29 cellular contexts compared by ENCODE assay signal in the genomic region with DNA sequence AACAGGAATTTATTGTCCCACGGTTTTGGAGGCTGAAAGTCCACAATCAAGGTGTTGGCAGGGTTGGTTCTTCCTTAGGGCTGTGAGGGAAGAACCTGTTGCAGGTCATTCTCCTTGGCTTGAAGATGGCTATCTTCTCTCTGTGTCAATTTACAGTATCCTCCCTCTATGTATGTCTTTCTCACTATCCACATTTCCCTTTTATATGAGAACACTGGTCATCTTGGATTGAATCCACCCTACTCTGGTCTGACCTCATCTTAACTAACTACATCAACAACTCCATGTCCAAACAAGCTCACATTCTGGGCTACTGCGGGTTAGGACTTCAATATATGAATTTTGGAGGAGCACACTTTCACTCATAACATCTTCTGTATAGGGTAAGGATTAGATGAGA.
"Had no signal": no experiment of that assay in that cellular context is flagged by ENCODE, and none has a peak within 500 bp of the region (broad histone marks: within the 10 kb centered on the region; RNA-seq: fewer than 3 reads in every experiment).

No MANE protein-coding gene starts in this region.

- H2AFZ ChIP-seq: parathyroid adenoma had no signal

- H3K27me3 ChIP-seq: stomach, uterus had no signal

- H3K4me3 ChIP-seq: psoas muscle, smooth muscle cell, stomach, uterus had no signal

- H3K4me2 ChIP-seq: smooth muscle cell had no signal

- H3K9ac ChIP-seq: parathyroid adenoma had no signal

- DNase-seq: activated CD4-positive, alpha-beta T cell treated with anti-CD3 and anti-CD28 coated beads for 1 hour; activated CD4-positive, alpha-beta T cell treated with anti-CD3 and anti-CD28 coated beads, Interleukin-2, amount 50 U/mL, for 1 hour; activated CD8-positive, alpha-beta T cell treated with anti-CD3 and anti-CD28 coated beads for 36 hours; activated naive CD8-positive, alpha-beta T cell treated with anti-CD3 and anti-CD28 coated beads, Interleukin-2, amount 50 U/mL, for 24 hours; activated T-cell treated with anti-CD3 and anti-CD28 coated beads, Interleukin-2, amount 50 U/mL, for 4 hours; amygdala; cerebellar nuclear complex; islet precursor cell; midbrain; naive thymus-derived CD4-positive, alpha-beta T cell; nucleus accumbens; psoas muscle; stimulated activated CD4-positive, alpha-beta T cell treated with anti-CD3 and anti-CD28 coated beads, Interleukin-1b, Interleukin-23, amount 100 ng/mL, for 48 hours; stimulated activated CD4-positive, alpha-beta T cell treated with anti-CD3 and anti-CD28 coated beads, Interleukin-4, amount 100 ng/mL, for 4 hours; stimulated activated CD8-positive, alpha-beta memory T cell treated with anti-CD3 and anti-CD28 coated beads, Interleukin-4, amount 100 ng/mL, for 48 hours; stimulated activated naive B cell treated with anti-CD40 and anti-IgM and Interleukin-4, amounts not matched to agents 10 μg/mL and 1 μg/mL and 100 μg/mL, for 72 hours; stomach; T-helper 2 cell; trophoblast cell; uterus had no signal

- ATAC-seq: activated CD8-positive, alpha-beta T cell treated with anti-CD3 and anti-CD28 coated beads for 36 hours; activated naive CD8-positive, alpha-beta T cell treated with anti-CD3 and anti-CD28 coated beads, Interleukin-2, amount 50 U/mL, for 24 hours; activated T-cell treated with anti-CD3 and anti-CD28 coated beads, Interleukin-2, amount 50 U/mL, for 4 hours; activated T-helper 17 cell treated with anti-CD3 and anti-CD28 coated beads, Interleukin-2, amount 50 U/mL, for 72 hours; esophagus mucosa; naive thymus-derived CD4-positive, alpha-beta T cell; psoas muscle; stimulated activated naive B cell treated with anti-CD40 and anti-IgM and Interleukin-4, amounts not matched to agents 10 μg/mL and 1 μg/mL and 100 μg/mL, for 72 hours; WTC11 had no signal

- H3K79me2 ChIP-seq: parathyroid adenoma had no signal

- H3K9me3 ChIP-seq: psoas muscle, stomach, uterus had no signal

- H3K4me1 Mint-ChIP-seq: activated naive CD4-positive, alpha-beta T cell treated with anti-CD3 and anti-CD28 coated beads, Interleukin-2, amount 50 U/mL, for 24 hours; activated naive CD8-positive, alpha-beta T cell treated with anti-CD3 and anti-CD28 coated beads, Interleukin-2, amount 50 U/mL, for 24 hours; activated T-helper 17 cell treated with anti-CD3 and anti-CD28 coated beads, Interleukin-2, amount 50 U/mL, for 72 hours; stimulated activated naive B cell treated with anti-CD40 and anti-IgM and Interleukin-4, amounts not matched to agents 10 μg/mL and 1 μg/mL and 100 μg/mL, for 72 hours had no signal

- H3K36me3 Mint-ChIP-seq: activated naive CD4-positive, alpha-beta T cell treated with anti-CD3 and anti-CD28 coated beads, Interleukin-2, amount 50 U/mL, for 24 hours; naive thymus-derived CD4-positive, alpha-beta T cell; stimulated activated naive B cell treated with anti-CD40 and anti-IgM and Interleukin-4, amounts not matched to agents 10 μg/mL and 1 μg/mL and 100 μg/mL, for 72 hours; WTC11 had no signal

- H3K27me3 Mint-ChIP-seq: activated naive CD4-positive, alpha-beta T cell treated with anti-CD3 and anti-CD28 coated beads, Interleukin-2, amount 50 U/mL, for 24 hours; naive thymus-derived CD4-positive, alpha-beta T cell; stimulated activated naive B cell treated with anti-CD40 and anti-IgM and Interleukin-4, amounts not matched to agents 10 μg/mL and 1 μg/mL and 100 μg/mL, for 72 hours had no signal

- H3K9me3 Mint-ChIP-seq: activated CD8-positive, alpha-beta T cell treated with anti-CD3 and anti-CD28 coated beads for 36 hours; activated naive CD4-positive, alpha-beta T cell treated with anti-CD3 and anti-CD28 coated beads, Interleukin-2, amount 50 U/mL, for 24 hours; activated naive CD8-positive, alpha-beta T cell treated with anti-CD3 and anti-CD28 coated beads, Interleukin-2, amount 50 U/mL, for 24 hours; activated T-cell treated with anti-CD3 and anti-CD28 coated beads, Interleukin-2, amount 50 U/mL, for 4 hours; activated T-helper 17 cell treated with anti-CD3 and anti-CD28 coated beads, Interleukin-2, amount 50 U/mL, for 72 hours; naive thymus-derived CD4-positive, alpha-beta T cell; neural crest cell; WTC11 had no signal

- H3K27ac ChIP-seq: parathyroid adenoma, psoas muscle, stomach had no signal

- H3K36me3 ChIP-seq: stomach, uterus had no signal

- H3K4me1 ChIP-seq: parathyroid adenoma, psoas muscle, stomach, uterus had no signal

- H3K4me3 Mint-ChIP-seq: activated CD8-positive, alpha-beta T cell treated with anti-CD3 and anti-CD28 coated beads for 36 hours; activated naive CD4-positive, alpha-beta T cell treated with anti-CD3 and anti-CD28 coated beads, Interleukin-2, amount 50 U/mL, for 24 hours; activated naive CD8-positive, alpha-beta T cell treated with anti-CD3 and anti-CD28 coated beads, Interleukin-2, amount 50 U/mL, for 24 hours; activated T-cell treated with anti-CD3 and anti-CD28 coated beads, Interleukin-2, amount 50 U/mL, for 4 hours; activated T-helper 17 cell treated with anti-CD3 and anti-CD28 coated beads, Interleukin-2, amount 50 U/mL, for 72 hours; naive thymus-derived CD4-positive, alpha-beta T cell; neural crest cell; stimulated activated naive B cell treated with anti-CD40 and anti-IgM and Interleukin-4, amounts not matched to agents 10 μg/mL and 1 μg/mL and 100 μg/mL, for 72 hours; WTC11 had no signal

- H3K27ac Mint-ChIP-seq: activated CD8-positive, alpha-beta T cell treated with anti-CD3 and anti-CD28 coated beads for 36 hours; activated naive CD4-positive, alpha-beta T cell treated with anti-CD3 and anti-CD28 coated beads, Interleukin-2, amount 50 U/mL, for 24 hours; activated naive CD8-positive, alpha-beta T cell treated with anti-CD3 and anti-CD28 coated beads, Interleukin-2, amount 50 U/mL, for 24 hours; activated T-helper 17 cell treated with anti-CD3 and anti-CD28 coated beads, Interleukin-2, amount 50 U/mL, for 72 hours; naive thymus-derived CD4-positive, alpha-beta T cell; stimulated activated naive B cell treated with anti-CD40 and anti-IgM and Interleukin-4, amounts not matched to agents 10 μg/mL and 1 μg/mL and 100 μg/mL, for 72 hours; WTC11 had no signal

- FAIRE-seq: endothelial cell of umbilical vein, frontal cortex had no signal
